Comparison of ENCODE assay signal across 12 cellular contexts in the genomic region with DNA sequence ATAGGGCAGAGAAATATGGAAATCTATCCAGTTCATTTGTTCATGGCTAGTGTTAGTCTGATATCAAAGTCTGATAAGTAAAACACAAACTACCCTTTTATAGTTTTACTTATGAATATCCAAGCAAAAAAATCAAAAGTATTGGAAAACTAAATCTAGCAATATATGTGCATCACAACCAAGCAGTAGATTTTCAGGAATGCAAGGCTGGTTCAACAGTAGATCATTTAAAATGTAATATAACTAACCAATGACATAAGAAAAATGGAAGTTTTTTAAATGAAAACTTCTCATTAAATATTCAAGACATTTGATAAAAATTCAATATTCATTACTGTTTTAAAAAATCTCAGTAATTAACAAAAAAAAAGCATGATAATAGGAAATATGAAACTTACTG. TPM values are rescaled to one million over a fixed set of nuclear protein-coding genes. Genes with fewer than 3 reads are reported as not detected.
"Had no signal": no experiment of that assay in that cellular context is flagged by ENCODE, and none has a peak within 500 bp of the region (broad histone marks: within the 10 kb centered on the region; RNA-seq: fewer than 3 reads in every experiment).

No MANE protein-coding gene starts in this region.

- DNase-seq: H9, HCEC 1CT, HFFc6, IMR-90, Karpas-422, KBM-7 had no signal

- ATAC-seq: GM23338 had no signal

- H3K27ac ChIP-seq: KMS-11 had no signal

- FAIRE-seq: H1, H54, HTR-8/SVneo had no signal

- H3K4me3 Mint-ChIP-seq: GM23338, H9, HFFc6 had no signal

- H3K27ac Mint-ChIP-seq: GM23338, H9, HFFc6 had no signal

- H3K9ac ChIP-seq: KMS-11 had no signal

- H2AFZ ChIP-seq: GM23338 had no signal

- H3K4me3 ChIP-seq: GM23338 had no signal

- H3K4me2 ChIP-seq: GM23338, KMS-11 had no signal

RNA-seq across cellular contexts. Expression of a gene that starts 12.8 kb away (rescaled TPM):
- total RNA-seq: GM23338, H1, H9, HFFc6, HT-29, IMR-90 had no signal
- polyA plus RNA-seq: GM23338, H1, IMR-90 had no signal

RNA-seq across cellular contexts. Expression of a gene that starts 59.8 kb away (rescaled TPM):
- total RNA-seq: HFFc6, IMR-90 had no signal
- polyA plus RNA-seq: GM23338, IMR-90 had no signal
